Comparison of ENCODE assay signal across 29 cellular contexts in genomic region chr17:65694601-65695000, GRCh38.
"Had no signal": no experiment of that assay in that cellular context is flagged by ENCODE, and none has a peak within 500 bp of the region (broad histone marks: within the 10 kb centered on the region; RNA-seq: fewer than 3 reads in every experiment).

No MANE protein-coding gene starts in this region.

- H3K4me1 ChIP-seq: heart right ventricle, left ventricle myocardium inferior, lower lobe of right lung, psoas muscle, sigmoid colon, spleen, suprapubic skin, upper lobe of right lung had no signal

- ATAC-seq: heart right ventricle; left colon; lower lobe of right lung; naive thymus-derived CD8-positive, alpha-beta T cell; psoas muscle; right cardiac atrium; stimulated activated naive B cell treated with anti-CD40 and anti-IgM and Interleukin-4, amounts not matched to agents 10 μg/mL and 1 μg/mL and 100 μg/mL, for 72 hours; upper lobe of right lung had no signal

- DNase-seq: dermis blood vessel endothelial cell; effector memory CD4-positive, alpha-beta T cell; foreskin melanocyte; glutamatergic neuron; heart right ventricle; hippocampal formation; islet precursor cell; kidney glomerular epithelial cell; left colon; left ventricle myocardium inferior; lower lobe of right lung; naive thymus-derived CD8-positive, alpha-beta T cell; nephron progenitor cell; occipital lobe; ovary; posterior cingulate gyrus; psoas muscle; right cardiac atrium; sigmoid colon; spleen; stimulated activated CD4-positive, alpha-beta T cell treated with anti-CD3 and anti-CD28 coated beads, Interleukin-15, amount 100 ng/mL, for 24 hours; stimulated activated CD4-positive, alpha-beta T cell treated with anti-CD3 and anti-CD28 coated beads, Interleukin-2, amount 100 ng/mL, for 48 hours; stimulated activated naive B cell treated with anti-CD40 and anti-IgM and Interleukin-4, amounts not matched to agents 10 μg/mL and 1 μg/mL and 100 μg/mL, for 72 hours; transverse colon; upper lobe of right lung had no signal

- H3K27ac ChIP-seq: coronary artery, esophagus muscularis mucosa, heart right ventricle, left ventricle myocardium inferior, lower lobe of right lung, ovary, psoas muscle, sigmoid colon, suprapubic skin, transverse colon, upper lobe of right lung, vagina had no signal

- H3K36me3 ChIP-seq: esophagus muscularis mucosa, heart right ventricle, left ventricle myocardium inferior, lower lobe of right lung, ovary, sigmoid colon, spleen, suprapubic skin, transverse colon, upper lobe of right lung, vagina had no signal

- H3K4me3 ChIP-seq: coronary artery, esophagus muscularis mucosa, heart right ventricle, left ventricle myocardium inferior, lower lobe of right lung, ovary, psoas muscle, sigmoid colon, spleen, suprapubic skin, transverse colon, upper lobe of right lung, vagina had no signal

- H3K9me3 ChIP-seq: esophagus muscularis mucosa, heart right ventricle, left ventricle myocardium inferior, lower lobe of right lung, ovary, psoas muscle, sigmoid colon, spleen, suprapubic skin, transverse colon, upper lobe of right lung, vagina had no signal

- H3K27me3 ChIP-seq: esophagus muscularis mucosa, heart right ventricle, ovary, sigmoid colon, spleen, suprapubic skin, transverse colon, upper lobe of right lung, vagina had no signal
